In genomic region chr17:34081269-34081668, GRCh38 we compare ENCODE assay signal across 11 cellular contexts.
DNase-seq lines count a peak whose midpoint lies in the region; ATAC-seq and TF ChIP-seq lines count a peak whose summit lies in the region.
"Had no signal": no experiment of that assay in that cellular context is flagged by ENCODE, and none has a peak within 500 bp of the region (broad histone marks: within the 10 kb centered on the region; RNA-seq: fewer than 3 reads in every experiment).

No MANE protein-coding gene starts in this region.

- no peaks in the 10 kb centered on the region for H3K36me3 ChIP-seq in A673 (ENCODE audit: insufficient read depth, low read length, poor library complexity, severe bottlenecking)

- peaks cover 7% of the 10 kb centered on the region for H3K4me1 Mint-ChIP-seq in glutamatergic neuron (ENCODE audit: low read depth, unreplicated experiment)
- H3K4me1 Mint-ChIP-seq: CD4-positive, alpha-beta memory T cell had no signal

- intact Hi-C loops in A673 (cut with micrococcal nuclease; ENCODE audit: unreplicated experiment), result no loop called here

- H3K27me3 ChIP-seq in A673 (replicated peaks; ENCODE audit: insufficient read depth, low read depth, low read length, poor library complexity), result no peaks in the 10 kb centered on the region

- peaks cover 4% of the 10 kb centered on the region for H3K36me3 Mint-ChIP-seq in glutamatergic neuron (ENCODE audit: unreplicated experiment)
- H3K36me3 Mint-ChIP-seq: CD4-positive, alpha-beta memory T cell had no signal

- H3K9me3 Mint-ChIP-seq in glutamatergic neuron (ENCODE audit: unreplicated experiment), result peaks cover 1% of the 10 kb centered on the region

- peak; percentile 42 for TF ChIP-seq CTCF in A673 (conservative IDR thresholded peaks at IDR 0.05; ENCODE audit: low read depth, low read length)
- TF ChIP-seq CTCF in GM12874 (IDR thresholded peaks at IDR 0.05; ENCODE audit: insufficient read depth, low read depth, low read length), result peak; percentile 55; the same call in 1 of the 2 replicates
- peak; percentile 35 for TF ChIP-seq CTCF in glutamatergic neuron (IDR thresholded peaks at IDR 0.05; ENCODE audit: partially characterized antibody, unreplicated experiment)

- H3K27ac Mint-ChIP-seq in glutamatergic neuron (ENCODE audit: unreplicated experiment), result no peak overlapping the region
- H3K27ac Mint-ChIP-seq: CD4-positive, alpha-beta memory T cell had no signal

- H3K9me3 ChIP-seq in A673 (ENCODE audit: low read depth, low read length, poor library complexity, severe bottlenecking), result no peaks in the 10 kb centered on the region

- ATAC-seq in GM19324 (IDR thresholded peaks at IDR 0.05; ENCODE audit: low FRiP score, unreplicated experiment), result no peak
- no peak for ATAC-seq in stimulated activated naive CD8-positive, alpha-beta T cell treated with anti-CD3 and anti-CD28 coated beads, Interleukin-15, Interleukin-2, amounts not matched to agents 100 U/mL and 50 U/mL, for 24 hours

- no peak overlapping the region for H3K4me3 Mint-ChIP-seq in glutamatergic neuron (ENCODE audit: unreplicated experiment)
- H3K4me3 Mint-ChIP-seq: CD4-positive, alpha-beta memory T cell had no signal

- H3K4me3 ChIP-seq in A673 (ENCODE audit: low read depth, low read length, poor library complexity, severe bottlenecking), result no peak overlapping the region

- no TSS peak for BruUV-seq in A673 (replicated peaks; lab: Mats Ljungman, UMichigan)

- H3K27ac ChIP-seq in A673 (ENCODE audit: low read depth, low read length, poor library complexity, severe bottlenecking), result no peak overlapping the region

- CTCF ChIA-PET in A673 (lab: Charles Lee), result no interaction called here

- DNase-seq in A673 (ENCODE audit: low spot score), result peak; percentile 4
- DNase-seq in OCI-M1 (lab: John Stamatoyannopoulos, UW), result peak; percentile 36
- no peak for DNase-seq in glutamatergic neuron
- DNase-seq in NCI-H1092 treated with DMSO at 0.1 percent for 48 hours (lab: John Stamatoyannopoulos, UW), result no peak
- no peak for DNase-seq in anterior cingulate cortex (lab: John Stamatoyannopoulos, UW)
- no peak for DNase-seq in stimulated activated naive CD8-positive, alpha-beta T cell treated with anti-CD3 and anti-CD28 coated beads, Interleukin-15, Interleukin-2, amounts not matched to agents 100 U/mL and 50 U/mL, for 24 hours
- DNase-seq: activated naive CD4-positive, alpha-beta T cell treated with anti-CD3 and anti-CD28 coated beads, Interleukin-2, amount 50 U/mL, for 16 hours; CD4-positive, alpha-beta memory T cell; NCI-H2081 had no signal

- peaks cover 3% of the 10 kb centered on the region for H3K27me3 Mint-ChIP-seq in glutamatergic neuron (ENCODE audit: unreplicated experiment)

- POLR2A ChIA-PET in A673 (lab: Charles Lee; ENCODE audit: low non-redundant PET), result no interaction called here

- no peaks in the 10 kb centered on the region for H3K4me1 ChIP-seq in A673 (ENCODE audit: insufficient read depth, low read length, poor library complexity, severe bottlenecking)

Comparison
In these comparisons a context has a peak if more than half of its experiments do, and no peak if none do; other contexts are left out.
1. DNase-seq: peak in A673 (single experiment) and OCI-M1 (single experiment); none in glutamatergic neuron (single experiment), NCI-H1092 treated with DMSO at 0.1 percent for 48 hours (single experiment), anterior cingulate cortex (0 of 58) and stimulated activated naive CD8-positive, alpha-beta T cell treated with anti-CD3 and anti-CD28 coated beads, Interleukin-15, Interleukin-2, amounts not matched to agents 100 U/mL and 50 U/mL, for 24 hours (single experiment).
2. Peak in every context shown above with its lines, with median percentiles within 50 percentile points of each other: CTCF ChIP-seq.